ENCODE assay signal across 1 cellular context in the genomic region with DNA sequence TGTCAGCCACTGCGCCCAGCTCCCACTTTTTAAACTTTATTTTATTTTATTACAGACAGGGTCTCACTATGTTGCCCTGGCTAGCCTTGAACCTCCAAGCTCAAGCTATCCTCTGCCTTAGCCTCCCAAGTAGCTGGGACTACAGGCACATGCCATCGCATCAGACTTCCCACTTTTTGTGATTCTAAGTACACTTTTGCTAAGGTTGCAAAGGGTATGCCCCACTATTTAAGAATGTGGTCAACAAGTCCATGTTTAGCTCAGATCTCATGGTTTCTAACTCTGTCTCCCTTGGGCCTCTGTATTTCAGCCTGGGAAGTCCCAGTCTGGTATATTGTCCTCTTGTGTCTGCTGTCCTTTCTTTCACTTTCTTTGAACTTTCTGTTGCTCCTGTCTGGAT.
TF ChIP-seq lines count a peak whose summit lies in the region.

No MANE protein-coding gene starts in this region.

TF ChIP-seq in GM12878, 131 proteins besides CTCF, POLR2A, EP300 and RAD21 (continued from another document):
- TF ChIP-seq, protein P1, sequence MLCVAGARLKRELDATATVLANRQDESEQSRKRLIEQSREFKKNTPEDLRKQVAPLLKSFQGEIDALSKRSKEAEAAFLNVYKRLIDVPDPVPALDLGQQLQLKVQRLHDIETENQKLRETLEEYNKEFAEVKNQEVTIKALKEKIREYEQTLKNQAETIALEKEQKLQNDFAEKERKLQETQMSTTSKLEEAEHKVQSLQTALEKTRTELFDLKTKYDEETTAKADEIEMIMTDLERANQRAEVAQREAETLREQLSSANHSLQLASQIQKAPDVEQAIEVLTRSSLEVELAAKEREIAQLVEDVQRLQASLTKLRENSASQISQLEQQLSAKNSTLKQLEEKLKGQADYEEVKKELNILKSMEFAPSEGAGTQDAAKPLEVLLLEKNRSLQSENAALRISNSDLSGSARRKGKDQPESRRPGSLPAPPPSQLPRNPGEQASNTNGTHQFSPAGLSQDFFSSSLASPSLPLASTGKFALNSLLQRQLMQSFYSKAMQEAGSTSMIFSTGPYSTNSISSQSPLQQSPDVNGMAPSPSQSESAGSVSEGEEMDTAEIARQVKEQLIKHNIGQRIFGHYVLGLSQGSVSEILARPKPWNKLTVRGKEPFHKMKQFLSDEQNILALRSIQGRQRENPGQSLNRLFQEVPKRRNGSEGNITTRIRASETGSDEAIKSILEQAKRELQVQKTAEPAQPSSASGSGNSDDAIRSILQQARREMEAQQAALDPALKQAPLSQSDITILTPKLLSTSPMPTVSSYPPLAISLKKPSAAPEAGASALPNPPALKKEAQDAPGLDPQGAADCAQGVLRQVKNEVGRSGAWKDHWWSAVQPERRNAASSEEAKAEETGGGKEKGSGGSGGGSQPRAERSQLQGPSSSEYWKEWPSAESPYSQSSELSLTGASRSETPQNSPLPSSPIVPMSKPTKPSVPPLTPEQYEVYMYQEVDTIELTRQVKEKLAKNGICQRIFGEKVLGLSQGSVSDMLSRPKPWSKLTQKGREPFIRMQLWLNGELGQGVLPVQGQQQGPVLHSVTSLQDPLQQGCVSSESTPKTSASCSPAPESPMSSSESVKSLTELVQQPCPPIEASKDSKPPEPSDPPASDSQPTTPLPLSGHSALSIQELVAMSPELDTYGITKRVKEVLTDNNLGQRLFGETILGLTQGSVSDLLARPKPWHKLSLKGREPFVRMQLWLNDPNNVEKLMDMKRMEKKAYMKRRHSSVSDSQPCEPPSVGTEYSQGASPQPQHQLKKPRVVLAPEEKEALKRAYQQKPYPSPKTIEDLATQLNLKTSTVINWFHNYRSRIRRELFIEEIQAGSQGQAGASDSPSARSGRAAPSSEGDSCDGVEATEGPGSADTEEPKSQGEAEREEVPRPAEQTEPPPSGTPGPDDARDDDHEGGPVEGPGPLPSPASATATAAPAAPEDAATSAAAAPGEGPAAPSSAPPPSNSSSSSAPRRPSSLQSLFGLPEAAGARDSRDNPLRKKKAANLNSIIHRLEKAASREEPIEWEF (IDR thresholded peaks at IDR 0.05; ENCODE audit: insufficient replicate concordance, low read depth, low read length), result peak; percentile 22
- TF ChIP-seq, protein P2, sequence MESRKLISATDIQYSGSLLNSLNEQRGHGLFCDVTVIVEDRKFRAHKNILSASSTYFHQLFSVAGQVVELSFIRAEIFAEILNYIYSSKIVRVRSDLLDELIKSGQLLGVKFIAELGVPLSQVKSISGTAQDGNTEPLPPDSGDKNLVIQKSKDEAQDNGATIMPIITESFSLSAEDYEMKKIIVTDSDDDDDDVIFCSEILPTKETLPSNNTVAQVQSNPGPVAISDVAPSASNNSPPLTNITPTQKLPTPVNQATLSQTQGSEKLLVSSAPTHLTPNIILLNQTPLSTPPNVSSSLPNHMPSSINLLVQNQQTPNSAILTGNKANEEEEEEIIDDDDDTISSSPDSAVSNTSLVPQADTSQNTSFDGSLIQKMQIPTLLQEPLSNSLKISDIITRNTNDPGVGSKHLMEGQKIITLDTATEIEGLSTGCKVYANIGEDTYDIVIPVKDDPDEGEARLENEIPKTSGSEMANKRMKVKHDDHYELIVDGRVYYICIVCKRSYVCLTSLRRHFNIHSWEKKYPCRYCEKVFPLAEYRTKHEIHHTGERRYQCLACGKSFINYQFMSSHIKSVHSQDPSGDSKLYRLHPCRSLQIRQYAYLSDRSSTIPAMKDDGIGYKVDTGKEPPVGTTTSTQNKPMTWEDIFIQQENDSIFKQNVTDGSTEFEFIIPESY (IDR thresholded peaks at IDR 0.05), result no peak
- TF ChIP-seq CBX3 (IDR thresholded peaks at IDR 0.05; ENCODE audit: borderline replicate concordance, low read depth) (no peak), FOXM1 (IDR thresholded peaks at IDR 0.05; ENCODE audit: low read depth, low read length) (peak; percentile 20; the same call in 1 of the 2 replicates), EED (IDR thresholded peaks at IDR 0.05; ENCODE audit: low read depth) (0 out of 2 replicates have a peak, but pooled peaks have one; percentile 9), HDAC2 (IDR thresholded peaks at IDR 0.05) (no peak), BHLHE40 (IDR thresholded peaks at IDR 0.05; ENCODE audit: borderline replicate concordance in 1 of 2, low read depth in 2 of 2, low read length in 1 of 2) (peak in 1 of 2 experiments; percentile 73; a peak in 1 of 4 replicates), ESRRA (IDR thresholded peaks at IDR 0.05; ENCODE audit: low read length) (no peak), NBN (IDR thresholded peaks at IDR 0.05) (0 out of 2 replicates have a peak, but pooled peaks have one; percentile 13), ZNF217 (IDR thresholded peaks at IDR 0.05) (peak; percentile 10; the same call in 1 of the 2 replicates), RELA (IDR thresholded peaks at IDR 0.05; ENCODE audit: borderline replicate concordance, partially characterized antibody) (peak; percentile 23), MEF2A (IDR thresholded peaks at IDR 0.05; ENCODE audit: insufficient read depth, low read depth, low read length) (0 out of 2 replicates have a peak, but pooled peaks have one; percentile 46), SMARCA5 (IDR thresholded peaks at IDR 0.05) (0 out of 2 replicates have a peak, but pooled peaks have one; percentile 65), ATF7 (IDR thresholded peaks at IDR 0.05; ENCODE audit: low read depth) (peak; percentile 40; the same call in 1 of the 2 replicates), ZNF274 (IDR thresholded peaks at IDR 0.05; ENCODE audit: insufficient read depth, insufficient read length) (no peak), BACH1 (IDR thresholded peaks at IDR 0.05; ENCODE audit: borderline replicate concordance) (no peak), HDGF (IDR thresholded peaks at IDR 0.05) (0 out of 2 replicates have a peak, but pooled peaks have one; percentile 37), MTA2 (IDR thresholded peaks at IDR 0.05; ENCODE audit: low read depth) (peak; percentile 49; the same call in 1 of the 2 replicates), BCL11A (IDR thresholded peaks at IDR 0.05; ENCODE audit: low read depth, low read length) (0 out of 2 replicates have a peak, but pooled peaks have one; percentile 16), HCFC1 (IDR thresholded peaks at IDR 0.05; ENCODE audit: low read length) (no peak), YY1 (IDR thresholded peaks at IDR 0.05; ENCODE audit: low read depth, low read length) (no peak), NFIC (IDR thresholded peaks at IDR 0.05; ENCODE audit: low read depth, low read length) (0 out of 2 replicates have a peak, but pooled peaks have one; percentile 22), IKZF1 (conservative IDR thresholded peaks at IDR 0.05) (peak; percentile 73), CBFB (IDR thresholded peaks at IDR 0.05; ENCODE audit: low read depth) (no peak), MEF2B (IDR thresholded peaks at IDR 0.05; ENCODE audit: partially characterized antibody, poor library complexity, severe bottlenecking) (peak; percentile 94), SPI1 (IDR thresholded peaks at IDR 0.05; ENCODE audit: borderline replicate concordance, insufficient read depth, low read depth, low read length) (peak; percentile 40; the same call in 1 of the 2 replicates), GATAD2B (conservative IDR thresholded peaks at IDR 0.05; ENCODE audit: low read depth) (peak; percentile 49; the same call in 1 of the 2 replicates), ZSCAN29 (IDR thresholded peaks at IDR 0.05) (0 out of 2 replicates have a peak, but pooled peaks have one; percentile 55), RUNX3 (IDR thresholded peaks at IDR 0.05; ENCODE audit: low read length) (peak; percentile 76), NR2C1 (IDR thresholded peaks at IDR 0.05) (no peak)
- TF ChIP-seq, protein P3, sequence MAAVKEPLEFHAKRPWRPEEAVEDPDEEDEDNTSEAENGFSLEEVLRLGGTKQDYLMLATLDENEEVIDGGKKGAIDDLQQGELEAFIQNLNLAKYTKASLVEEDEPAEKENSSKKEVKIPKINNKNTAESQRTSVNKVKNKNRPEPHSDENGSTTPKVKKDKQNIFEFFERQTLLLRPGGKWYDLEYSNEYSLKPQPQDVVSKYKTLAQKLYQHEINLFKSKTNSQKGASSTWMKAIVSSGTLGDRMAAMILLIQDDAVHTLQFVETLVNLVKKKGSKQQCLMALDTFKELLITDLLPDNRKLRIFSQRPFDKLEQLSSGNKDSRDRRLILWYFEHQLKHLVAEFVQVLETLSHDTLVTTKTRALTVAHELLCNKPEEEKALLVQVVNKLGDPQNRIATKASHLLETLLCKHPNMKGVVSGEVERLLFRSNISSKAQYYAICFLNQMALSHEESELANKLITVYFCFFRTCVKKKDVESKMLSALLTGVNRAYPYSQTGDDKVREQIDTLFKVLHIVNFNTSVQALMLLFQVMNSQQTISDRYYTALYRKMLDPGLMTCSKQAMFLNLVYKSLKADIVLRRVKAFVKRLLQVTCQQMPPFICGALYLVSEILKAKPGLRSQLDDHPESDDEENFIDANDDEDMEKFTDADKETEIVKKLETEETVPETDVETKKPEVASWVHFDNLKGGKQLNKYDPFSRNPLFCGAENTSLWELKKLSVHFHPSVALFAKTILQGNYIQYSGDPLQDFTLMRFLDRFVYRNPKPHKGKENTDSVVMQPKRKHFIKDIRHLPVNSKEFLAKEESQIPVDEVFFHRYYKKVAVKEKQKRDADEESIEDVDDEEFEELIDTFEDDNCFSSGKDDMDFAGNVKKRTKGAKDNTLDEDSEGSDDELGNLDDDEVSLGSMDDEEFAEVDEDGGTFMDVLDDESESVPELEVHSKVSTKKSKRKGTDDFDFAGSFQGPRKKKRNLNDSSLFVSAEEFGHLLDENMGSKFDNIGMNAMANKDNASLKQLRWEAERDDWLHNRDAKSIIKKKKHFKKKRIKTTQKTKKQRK (IDR thresholded peaks at IDR 0.05; ENCODE audit: low read depth, low read length), result no peak
- TF ChIP-seq, protein P4, sequence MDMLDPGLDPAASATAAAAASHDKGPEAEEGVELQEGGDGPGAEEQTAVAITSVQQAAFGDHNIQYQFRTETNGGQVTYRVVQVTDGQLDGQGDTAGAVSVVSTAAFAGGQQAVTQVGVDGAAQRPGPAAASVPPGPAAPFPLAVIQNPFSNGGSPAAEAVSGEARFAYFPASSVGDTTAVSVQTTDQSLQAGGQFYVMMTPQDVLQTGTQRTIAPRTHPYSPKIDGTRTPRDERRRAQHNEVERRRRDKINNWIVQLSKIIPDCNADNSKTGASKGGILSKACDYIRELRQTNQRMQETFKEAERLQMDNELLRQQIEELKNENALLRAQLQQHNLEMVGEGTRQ (IDR thresholded peaks at IDR 0.05; ENCODE audit: borderline replicate concordance, low read depth, low read length), result no peak
- TF ChIP-seq, protein P5, sequence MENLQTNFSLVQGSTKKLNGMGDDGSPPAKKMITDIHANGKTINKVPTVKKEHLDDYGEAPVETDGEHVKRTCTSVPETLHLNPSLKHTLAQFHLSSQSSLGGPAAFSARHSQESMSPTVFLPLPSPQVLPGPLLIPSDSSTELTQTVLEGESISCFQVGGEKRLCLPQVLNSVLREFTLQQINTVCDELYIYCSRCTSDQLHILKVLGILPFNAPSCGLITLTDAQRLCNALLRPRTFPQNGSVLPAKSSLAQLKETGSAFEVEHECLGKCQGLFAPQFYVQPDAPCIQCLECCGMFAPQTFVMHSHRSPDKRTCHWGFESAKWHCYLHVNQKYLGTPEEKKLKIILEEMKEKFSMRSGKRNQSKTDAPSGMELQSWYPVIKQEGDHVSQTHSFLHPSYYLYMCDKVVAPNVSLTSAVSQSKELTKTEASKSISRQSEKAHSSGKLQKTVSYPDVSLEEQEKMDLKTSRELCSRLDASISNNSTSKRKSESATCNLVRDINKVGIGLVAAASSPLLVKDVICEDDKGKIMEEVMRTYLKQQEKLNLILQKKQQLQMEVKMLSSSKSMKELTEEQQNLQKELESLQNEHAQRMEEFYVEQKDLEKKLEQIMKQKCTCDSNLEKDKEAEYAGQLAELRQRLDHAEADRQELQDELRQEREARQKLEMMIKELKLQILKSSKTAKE (IDR thresholded peaks at IDR 0.05; ENCODE audit: low read depth, poor library complexity, severe bottlenecking), result peak; percentile 88
- TF ChIP-seq, protein P6, sequence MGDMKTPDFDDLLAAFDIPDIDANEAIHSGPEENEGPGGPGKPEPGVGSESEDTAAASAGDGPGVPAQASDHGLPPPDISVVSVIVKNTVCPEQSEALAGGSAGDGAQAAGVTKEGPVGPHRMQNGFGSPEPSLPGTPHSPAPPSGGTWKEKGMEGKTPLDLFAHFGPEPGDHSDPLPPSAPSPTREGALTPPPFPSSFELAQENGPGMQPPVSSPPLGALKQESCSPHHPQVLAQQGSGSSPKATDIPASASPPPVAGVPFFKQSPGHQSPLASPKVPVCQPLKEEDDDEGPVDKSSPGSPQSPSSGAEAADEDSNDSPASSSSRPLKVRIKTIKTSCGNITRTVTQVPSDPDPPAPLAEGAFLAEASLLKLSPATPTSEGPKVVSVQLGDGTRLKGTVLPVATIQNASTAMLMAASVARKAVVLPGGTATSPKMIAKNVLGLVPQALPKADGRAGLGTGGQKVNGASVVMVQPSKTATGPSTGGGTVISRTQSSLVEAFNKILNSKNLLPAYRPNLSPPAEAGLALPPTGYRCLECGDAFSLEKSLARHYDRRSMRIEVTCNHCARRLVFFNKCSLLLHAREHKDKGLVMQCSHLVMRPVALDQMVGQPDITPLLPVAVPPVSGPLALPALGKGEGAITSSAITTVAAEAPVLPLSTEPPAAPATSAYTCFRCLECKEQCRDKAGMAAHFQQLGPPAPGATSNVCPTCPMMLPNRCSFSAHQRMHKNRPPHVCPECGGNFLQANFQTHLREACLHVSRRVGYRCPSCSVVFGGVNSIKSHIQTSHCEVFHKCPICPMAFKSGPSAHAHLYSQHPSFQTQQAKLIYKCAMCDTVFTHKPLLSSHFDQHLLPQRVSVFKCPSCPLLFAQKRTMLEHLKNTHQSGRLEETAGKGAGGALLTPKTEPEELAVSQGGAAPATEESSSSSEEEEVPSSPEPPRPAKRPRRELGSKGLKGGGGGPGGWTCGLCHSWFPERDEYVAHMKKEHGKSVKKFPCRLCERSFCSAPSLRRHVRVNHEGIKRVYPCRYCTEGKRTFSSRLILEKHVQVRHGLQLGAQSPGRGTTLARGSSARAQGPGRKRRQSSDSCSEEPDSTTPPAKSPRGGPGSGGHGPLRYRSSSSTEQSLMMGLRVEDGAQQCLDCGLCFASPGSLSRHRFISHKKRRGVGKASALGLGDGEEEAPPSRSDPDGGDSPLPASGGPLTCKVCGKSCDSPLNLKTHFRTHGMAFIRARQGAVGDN (IDR thresholded peaks at IDR 0.05), result peak; percentile 62; the same call in 1 of the 2 replicates
- TF ChIP-seq, protein P7, sequence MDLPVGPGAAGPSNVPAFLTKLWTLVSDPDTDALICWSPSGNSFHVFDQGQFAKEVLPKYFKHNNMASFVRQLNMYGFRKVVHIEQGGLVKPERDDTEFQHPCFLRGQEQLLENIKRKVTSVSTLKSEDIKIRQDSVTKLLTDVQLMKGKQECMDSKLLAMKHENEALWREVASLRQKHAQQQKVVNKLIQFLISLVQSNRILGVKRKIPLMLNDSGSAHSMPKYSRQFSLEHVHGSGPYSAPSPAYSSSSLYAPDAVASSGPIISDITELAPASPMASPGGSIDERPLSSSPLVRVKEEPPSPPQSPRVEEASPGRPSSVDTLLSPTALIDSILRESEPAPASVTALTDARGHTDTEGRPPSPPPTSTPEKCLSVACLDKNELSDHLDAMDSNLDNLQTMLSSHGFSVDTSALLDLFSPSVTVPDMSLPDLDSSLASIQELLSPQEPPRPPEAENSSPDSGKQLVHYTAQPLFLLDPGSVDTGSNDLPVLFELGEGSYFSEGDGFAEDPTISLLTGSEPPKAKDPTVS (IDR thresholded peaks at IDR 0.05; ENCODE audit: low read depth, low read length), result no peak
